ENCODE assay signal across 11 cellular contexts in genomic region chr2:234025475-234025874, GRCh38.
A peak's percentile ranks its signal among the peaks of the same experiment; 100 is the strongest.
DNase-seq lines count a peak whose midpoint lies in the region; ATAC-seq and TF ChIP-seq lines count a peak whose summit lies in the region.
"Had no signal": no experiment of that assay in that cellular context is flagged by ENCODE, and none has a peak within 500 bp of the region (broad histone marks: within the 10 kb centered on the region; RNA-seq: fewer than 3 reads in every experiment).

No MANE protein-coding gene starts in this region.

- no peak for TF ChIP-seq POLR2A in NB4 (IDR thresholded peaks at IDR 0.05; ENCODE audit: extremely low read depth, insufficient read length)

- no peaks in the 10 kb centered on the region for H3K36me3 ChIP-seq in duodenal mucosa (ENCODE audit: control insufficient read depth in 1 of 2, insufficient read depth in 2 of 2, low read length in 2 of 2)
- H3K36me3 ChIP-seq: cardiac muscle cell had no signal

- H3K27ac Mint-ChIP-seq in stimulated activated naive B cell treated with anti-CD40 and anti-IgM and Interleukin-4, amounts not matched to agents 10 μg/mL and 1 μg/mL and 100 μg/mL, for 72 hours = no peak overlapping the region

- H3K36me3 Mint-ChIP-seq in stimulated activated naive B cell treated with anti-CD40 and anti-IgM and Interleukin-4, amounts not matched to agents 10 μg/mL and 1 μg/mL and 100 μg/mL, for 72 hours = peaks cover 0 to 5% of the 10 kb centered on the region in 2 donors

- H3K27ac ChIP-seq in duodenal mucosa (ENCODE audit: low read depth, low read length) = no peak overlapping the region
- H3K27ac ChIP-seq: cardiac muscle cell had no signal

- no peaks in the 10 kb centered on the region for H3K9me3 ChIP-seq in duodenal mucosa (ENCODE audit: control insufficient read depth in 1 of 2, low read length in 2 of 2)

- H3K9ac ChIP-seq in duodenal mucosa (ENCODE audit: low read depth in 1 of 2, low read length in 2 of 2) = no peak overlapping the region

- peaks cover 0 to 4% of the 10 kb centered on the region in 2 donors for H3K9me3 Mint-ChIP-seq in stimulated activated naive B cell treated with anti-CD40 and anti-IgM and Interleukin-4, amounts not matched to agents 10 μg/mL and 1 μg/mL and 100 μg/mL, for 72 hours

- peak; percentile 95 to 97 for ATAC-seq in stimulated activated naive B cell treated with anti-CD40 and anti-IgM and Interleukin-4, amounts not matched to agents 10 μg/mL and 1 μg/mL and 100 μg/mL, for 72 hours (replicated peaks)
- no peak for ATAC-seq in HG02759 (IDR thresholded peaks at IDR 0.05; ENCODE audit: unreplicated experiment)
- ATAC-seq: Right ventricle myocardium inferior had no signal

- peak; percentile 53 for DNase-seq in SIG-M5 treated with dmso at 0.1 percent for 504 hours (lab: John Stamatoyannopoulos, UW; ENCODE audit: unreplicated experiment)
- DNase-seq in SIG-M5 (lab: John Stamatoyannopoulos, UW) = no peak
- peak; percentile 16 for DNase-seq in NB4 (ENCODE audit: low read depth)
- no peak for DNase-seq in stimulated activated naive B cell treated with anti-CD40 and anti-IgM and Interleukin-4, amounts not matched to agents 10 μg/mL and 1 μg/mL and 100 μg/mL, for 72 hours
- DNase-seq in NCI-H2029 treated with DMSO at 0.1 percent for 48 hours (lab: John Stamatoyannopoulos, UW) = no peak
- no peak for DNase-seq in SHP77 treated with DMSO at 0.1 percent for 48 hours (lab: John Stamatoyannopoulos, UW)
- DNase-seq: HCEC 1CT had no signal

- peak overlapping the region; percentile 60 to 76 for H3K4me3 Mint-ChIP-seq in stimulated activated naive B cell treated with anti-CD40 and anti-IgM and Interleukin-4, amounts not matched to agents 10 μg/mL and 1 μg/mL and 100 μg/mL, for 72 hours

- TF ChIP-seq CTCF in NB4 (IDR thresholded peaks at IDR 0.05; ENCODE audit: low read depth, low read length) = no peak

- H3K4me3 ChIP-seq in NB4 (ENCODE audit: low read depth, low read length) (no peak overlapping the region), duodenal mucosa (ENCODE audit: low read depth in 1 of 2, low read length in 2 of 2) (peak overlapping the region; percentile 17 to 63)
- H3K4me3 ChIP-seq: cardiac muscle cell had no signal

- H3K27me3 ChIP-seq in duodenal mucosa (ENCODE audit: control insufficient read depth in 1 of 2, insufficient read depth in 2 of 2, low read length in 2 of 2) = no peaks in the 10 kb centered on the region
- H3K27me3 ChIP-seq: cardiac muscle cell had no signal

- H3K4me1 ChIP-seq in duodenal mucosa (ENCODE audit: control insufficient read depth in 1 of 2, insufficient read depth in 2 of 2, low read length in 2 of 2) = no peaks in the 10 kb centered on the region

- peaks cover 31 to 40% of the 10 kb centered on the region in 2 donors for H3K27me3 Mint-ChIP-seq in stimulated activated naive B cell treated with anti-CD40 and anti-IgM and Interleukin-4, amounts not matched to agents 10 μg/mL and 1 μg/mL and 100 μg/mL, for 72 hours

- H3K4me1 Mint-ChIP-seq in stimulated activated naive B cell treated with anti-CD40 and anti-IgM and Interleukin-4, amounts not matched to agents 10 μg/mL and 1 μg/mL and 100 μg/mL, for 72 hours = peaks cover 6 to 19% of the 10 kb centered on the region in 2 donors

Comparison
In these comparisons a context has a peak if more than half of its experiments do, and no peak if none do; other contexts are left out.
1. DNase-seq: peak in SIG-M5 treated with dmso at 0.1 percent for 504 hours (single experiment) and NB4 (single experiment); none in SIG-M5 (single experiment), stimulated activated naive B cell treated with anti-CD40 and anti-IgM and Interleukin-4, amounts not matched to agents 10 μg/mL and 1 μg/mL and 100 μg/mL, for 72 hours (single experiment), NCI-H2029 treated with DMSO at 0.1 percent for 48 hours (single experiment) and SHP77 treated with DMSO at 0.1 percent for 48 hours (single experiment).